9 cellular contexts compared by ENCODE assay signal in the genomic region with DNA sequence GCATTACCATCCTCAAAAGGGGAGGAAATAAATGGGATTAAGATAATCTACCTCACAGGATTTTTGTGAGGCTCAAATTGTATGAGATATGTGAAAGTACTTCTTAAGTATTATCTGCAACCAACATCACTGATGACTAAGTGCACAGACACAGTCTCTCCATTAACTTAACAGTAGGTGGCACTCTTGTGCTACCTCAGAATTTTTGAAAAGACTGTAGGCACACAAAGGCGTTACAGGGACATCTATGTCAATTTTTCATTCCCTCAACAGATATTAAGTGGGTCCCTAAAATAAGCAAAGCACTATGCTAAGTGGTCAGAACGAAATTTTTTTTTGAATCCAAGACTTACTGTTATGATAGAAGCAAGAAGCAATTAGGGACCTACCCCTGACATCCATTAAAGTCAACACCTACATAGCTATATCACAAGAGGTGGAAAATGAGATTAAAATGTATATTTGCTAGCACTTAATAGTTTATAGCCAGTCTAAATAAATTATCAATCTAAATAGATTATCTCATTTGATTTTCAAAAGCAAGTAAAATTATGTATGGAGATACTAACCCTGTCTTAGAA. TPM values are rescaled to one million over a fixed set of nuclear protein-coding genes. Genes with fewer than 3 reads are reported as not detected.
DNase-seq lines count a peak whose midpoint lies in the region; ATAC-seq and TF ChIP-seq lines count a peak whose summit lies in the region.
"Had no signal": no experiment of that assay in that cellular context is flagged by ENCODE, and none has a peak within 500 bp of the region (broad histone marks: within the 10 kb centered on the region; RNA-seq: fewer than 3 reads in every experiment).

No MANE protein-coding gene starts in this region.

- H3K36me3 Mint-ChIP-seq in CD4-positive, alpha-beta T cell (ENCODE audit: low read depth), result peaks cover 89% of the 10 kb centered on the region
- peaks cover 3% of the 10 kb centered on the region for H3K36me3 Mint-ChIP-seq in activated T-helper 1 cell treated with anti-CD3 and anti-CD28 coated beads, Interleukin-12 subunit alpha, Interleukin-12 subunit beta, Interleukin-2, Interleukin-4 antibody, amounts not matched to agents 30 ng/mL and 10 ng/mL and 1 ng/mL, durations not matched to agents 14 hours and 24 hours and 36 hours (ENCODE audit: low read depth)

- H3K4me1 Mint-ChIP-seq in CD4-positive, alpha-beta T cell (ENCODE audit: low read depth), result peaks cover 6% of the 10 kb centered on the region
- H3K4me1 Mint-ChIP-seq in activated T-helper 1 cell treated with anti-CD3 and anti-CD28 coated beads, Interleukin-12 subunit alpha, Interleukin-12 subunit beta, Interleukin-2, Interleukin-4 antibody, amounts not matched to agents 30 ng/mL and 10 ng/mL and 1 ng/mL, durations not matched to agents 14 hours and 24 hours and 36 hours (ENCODE audit: low read depth), result peaks cover 6% of the 10 kb centered on the region

- H3K9me3 Mint-ChIP-seq in CD4-positive, alpha-beta T cell, result no peaks in the 10 kb centered on the region
- H3K9me3 Mint-ChIP-seq in activated T-helper 1 cell treated with anti-CD3 and anti-CD28 coated beads, Interleukin-12 subunit alpha, Interleukin-12 subunit beta, Interleukin-2, Interleukin-4 antibody, amounts not matched to agents 30 ng/mL and 10 ng/mL and 1 ng/mL, durations not matched to agents 14 hours and 24 hours and 36 hours, result no peaks in the 10 kb centered on the region

- intact Hi-C loops in CD4-positive, alpha-beta T cell (cut with DNase I, micrococcal nuclease), result loop anchor here (1.0 to 5.0 kb wide), 5 partner anchors 110 to 295 kb away; no protein-coding TSS in a partner anchor
- intact Hi-C loops in Panc1 (cut with micrococcal nuclease; ENCODE audit: unreplicated experiment), result loop anchor here (5.0 kb wide), 1 partner anchor 110 kb away; no protein-coding TSS in a partner anchor
- intact Hi-C loops in activated T-helper 1 cell treated with anti-CD3 and anti-CD28 coated beads, Interleukin-12 subunit alpha, Interleukin-12 subunit beta, Interleukin-2, Interleukin-4 antibody, amounts not matched to agents 30 ng/mL and 10 ng/mL and 1 ng/mL, durations not matched to agents 14 hours and 24 hours and 36 hours (cut with micrococcal nuclease), result loop anchor here (1.0 to 2.0 kb wide), 3 partner anchors 16 to 277 kb away; no protein-coding TSS in a partner anchor

- WGBS in lung, 2 donors, result 10 to 24% methylated on average over 2 of the region's 2 CpGs

- no peak overlapping the region for H3K27ac Mint-ChIP-seq in CD4-positive, alpha-beta T cell
- no peak overlapping the region for H3K27ac Mint-ChIP-seq in activated T-helper 1 cell treated with anti-CD3 and anti-CD28 coated beads, Interleukin-12 subunit alpha, Interleukin-12 subunit beta, Interleukin-2, Interleukin-4 antibody, amounts not matched to agents 30 ng/mL and 10 ng/mL and 1 ng/mL, durations not matched to agents 14 hours and 24 hours and 36 hours

- BruUV-seq in Panc1 (replicated peaks; lab: Mats Ljungman, UMichigan), result no TSS peak

- H3K36me3 ChIP-seq in Panc1 (ENCODE audit: control insufficient read depth, insufficient read depth, low read length) (peaks cover 11% of the 10 kb centered on the region; the same call in 1 of the 2 replicates), lung (ENCODE audit: control insufficient read depth in 2 of 2, insufficient read depth in 2 of 2, low read length in 2 of 2) (peaks cover 7 to 13% of the 10 kb centered on the region in 2 donors)

- H3K4me3 Mint-ChIP-seq in CD4-positive, alpha-beta T cell, result no peak overlapping the region
- no peak overlapping the region for H3K4me3 Mint-ChIP-seq in activated T-helper 1 cell treated with anti-CD3 and anti-CD28 coated beads, Interleukin-12 subunit alpha, Interleukin-12 subunit beta, Interleukin-2, Interleukin-4 antibody, amounts not matched to agents 30 ng/mL and 10 ng/mL and 1 ng/mL, durations not matched to agents 14 hours and 24 hours and 36 hours

- H3K9me3 ChIP-seq in CD4-positive, alpha-beta T cell (ENCODE audit: control insufficient read depth, low read length), result no peaks in the 10 kb centered on the region
- H3K9me3 ChIP-seq in Panc1 (ENCODE audit: control insufficient read depth, insufficient read depth, low read depth, low read length), result no peaks in the 10 kb centered on the region
- H3K9me3 ChIP-seq in lung (ENCODE audit: control insufficient read depth in 2 of 2, insufficient read depth in 1 of 2, low read length in 1 of 2), result no peaks in the 10 kb centered on the region

- in situ Hi-C loops in Panc1 (cut with HindIII; ENCODE audit: low pct_unique_long_range_greater_than_20kb, low sequenced_read_pairs), result no loop called here

- TF ChIP-seq CTCF in CD4-positive, alpha-beta T cell (IDR thresholded peaks at IDR 0.05), result peak; percentile 78
- TF ChIP-seq CTCF in Panc1 (IDR thresholded peaks at IDR 0.05), result peak; percentile 78; the same call in 1 of the 2 replicates
- peak; percentile 61 for TF ChIP-seq CTCF in lung (IDR thresholded peaks at IDR 0.05; ENCODE audit: control extremely low read depth, extremely low read depth)

- ATAC-seq in CD4-positive, alpha-beta T cell (ENCODE audit: poor library complexity), result peak; percentile 77
- peak; percentile 75 for ATAC-seq in GM18861 (IDR thresholded peaks at IDR 0.05; ENCODE audit: unreplicated experiment)
- ATAC-seq in Panc1, result peak; percentile 76
- ATAC-seq in lung (ENCODE audit: insufficient read depth, low FRiP score), result peak; percentile 84
- no peak for ATAC-seq in HG02571 (IDR thresholded peaks at IDR 0.05; ENCODE audit: unreplicated experiment)

- H3K4me3 ChIP-seq in Panc1 (ENCODE audit: low read depth in 2 of 2, low read length in 2 of 2), result no peak overlapping the region
- H3K4me3 ChIP-seq in lung, result no peak overlapping the region
- H3K4me3 ChIP-seq: skin epidermis had no signal

- H3K27me3 ChIP-seq in CD4-positive, alpha-beta T cell (ENCODE audit: control insufficient read depth, insufficient read depth, low read length), result no peaks in the 10 kb centered on the region
- H3K27me3 ChIP-seq in Panc1 (ENCODE audit: control insufficient read depth, insufficient read depth, low read length), result no peaks in the 10 kb centered on the region
- H3K27me3 ChIP-seq in lung (ENCODE audit: control insufficient read depth, insufficient read depth), result no peaks in the 10 kb centered on the region

- no peak overlapping the region for H3K27ac ChIP-seq in CD4-positive, alpha-beta T cell (ENCODE audit: low read depth, low read length)
- no peak overlapping the region for H3K27ac ChIP-seq in Panc1 (ENCODE audit: low read length)
- H3K27ac ChIP-seq in lung (ENCODE audit: low read depth in 1 of 2, low read length in 1 of 2), result no peak overlapping the region
- H3K27ac ChIP-seq: skin epidermis had no signal

- CTCF ChIA-PET in CD4-positive, alpha-beta T cell (lab: Charles Lee), result interaction anchor here (1.6 to 4.0 kb wide), 2 partner anchors 15 to 276 kb away, joined by 6 to 14 read pairs; no protein-coding TSS in a partner anchor
- CTCF ChIA-PET in Panc1 (lab: Charles Lee), result interaction anchor here (0.9 kb wide), 1 partner anchor 15 kb away, joined by 3 read pairs; no protein-coding TSS in a partner anchor

- H3K4me1 ChIP-seq in Panc1 (ENCODE audit: control insufficient read depth, insufficient read depth, low read length), result no peaks in the 10 kb centered on the region; the same call in 1 of the 2 replicates
- no peaks in the 10 kb centered on the region for H3K4me1 ChIP-seq in lung (ENCODE audit: control insufficient read depth in 2 of 2, insufficient read depth in 2 of 2, low read length in 2 of 2)

- DNase-seq in CD4-positive, alpha-beta T cell, result no peak
- DNase-seq in HuH-7.5 (ENCODE audit: low spot score) (peak; percentile 40), Panc1 (ENCODE audit: low read depth, low spot score) (peak; percentile 67), dedifferentiated amniotic fluid mesenchymal stem cell (ENCODE audit: extremely low spot score) (peak; percentile 68), lung (ENCODE audit: low spot score) (no peak)
- DNase-seq in activated T-helper 1 cell treated with anti-CD3 and anti-CD28 coated beads, Interleukin-12 subunit alpha, Interleukin-12 subunit beta, Interleukin-2, Interleukin-4 antibody, amounts not matched to agents 30 ng/mL and 10 ng/mL and 1 ng/mL, durations not matched to agents 14 hours and 24 hours and 36 hours (ENCODE audit: low spot score), result no peak

- H3K27me3 Mint-ChIP-seq in CD4-positive, alpha-beta T cell, result no peaks in the 10 kb centered on the region
- no peaks in the 10 kb centered on the region for H3K27me3 Mint-ChIP-seq in activated T-helper 1 cell treated with anti-CD3 and anti-CD28 coated beads, Interleukin-12 subunit alpha, Interleukin-12 subunit beta, Interleukin-2, Interleukin-4 antibody, amounts not matched to agents 30 ng/mL and 10 ng/mL and 1 ng/mL, durations not matched to agents 14 hours and 24 hours and 36 hours (ENCODE audit: insufficient read depth)

- POLR2A ChIA-PET in CD4-positive, alpha-beta T cell (lab: Charles Lee), result no interaction called here
- POLR2A ChIA-PET in Panc1 (lab: Charles Lee), result interaction anchor here (0.6 kb wide), 1 partner anchor 15 kb away, joined by 4 read pairs; no protein-coding TSS in a partner anchor

RNA-seq across cellular contexts. Expression of gene RYK, which starts 52.9 kb away (rescaled TPM):
- total RNA-seq in CD4-positive, alpha-beta T cell, result 10 to 100 TPM; 57.6 to 59.2 TPM
- 82.7 TPM for total RNA-seq in Panc1 (2021; ENCODE audit: unreplicated experiment)
- 61.9 TPM for polyA plus RNA-seq in Panc1 (2012; ENCODE audit: insufficient read length)
- total RNA-seq in lung, result 100 to 1,000 TPM in 1 of 2 donors, 10 to 100 TPM in 1; 35.8 to 132 TPM
- 10 to 100 TPM; 22.1 to 22.2 TPM for polyA plus RNA-seq in lung
- 15.8 and 16.8 TPM in 2 replicates for total RNA-seq in activated T-helper 1 cell treated with anti-CD3 and anti-CD28 coated beads, Interleukin-12 subunit alpha, Interleukin-12 subunit beta, Interleukin-2, Interleukin-4 antibody, amounts not matched to agents 30 ng/mL and 10 ng/mL and 1 ng/mL, durations not matched to agents 14 hours and 24 hours and 36 hours

Comparison
In these comparisons a context has a peak if more than half of its experiments do, and no peak if none do; other contexts are left out.
1. DNase-seq: peak in HuH-7.5 (single experiment), Panc1 (single experiment) and dedifferentiated amniotic fluid mesenchymal stem cell (single experiment); none in CD4-positive, alpha-beta T cell (0 of 10), lung (single experiment) and activated T-helper 1 cell treated with anti-CD3 and anti-CD28 coated beads, Interleukin-12 subunit alpha, Interleukin-12 subunit beta, Interleukin-2, Interleukin-4 antibody, amounts not matched to agents 30 ng/mL and 10 ng/mL and 1 ng/mL, durations not matched to agents 14 hours and 24 hours and 36 hours (single experiment).
2. Peak in every context shown above with its lines, with median percentiles within 50 percentile points of each other: CTCF ChIP-seq.